Comparison of ENCODE assay signal across 18 cellular contexts in genomic region chr12:26205298-26205697, GRCh38. TPM values are rescaled to one million over a fixed set of nuclear protein-coding genes. Genes with fewer than 3 reads are reported as not detected.
"Had no signal": no experiment of that assay in that cellular context is flagged by ENCODE, and none has a peak within 500 bp of the region (broad histone marks: within the 10 kb centered on the region; RNA-seq: fewer than 3 reads in every experiment).

No MANE protein-coding gene starts in this region.

- H3K9me3 ChIP-seq: ovary, right lobe of liver, thyroid gland had no signal

- H3K9me3 Mint-ChIP-seq: activated CD4-positive, alpha-beta T cell treated with anti-CD3 and anti-CD28 coated beads, Interleukin-2, amount 10 ng/mL, durations not matched to agents 24 days and 14 days; activated CD8-positive, alpha-beta T cell treated with anti-CD3 and anti-CD28 coated beads for 36 hours; activated naive CD4-positive, alpha-beta T cell treated with anti-CD3 and anti-CD28 coated beads for 36 hours; activated T-cell treated with anti-CD3 and anti-CD28 coated beads, Interleukin-2, amount 50 U/mL, for 24 hours; activated T-helper 2 cell treated with anti-CD3 and anti-CD28 coated beads, Interferon-gamma antibody, Interleukin-2, Interleukin-4, amounts not matched to agents 10 μg/mL and 5 μg/mL and 100 μg/mL, durations not matched to agents 14 hours and 24 hours and 36 hours; neural crest cell had no signal

- ATAC-seq: activated CD8-positive, alpha-beta T cell treated with anti-CD3 and anti-CD28 coated beads for 36 hours; left lobe of liver; right lobe of liver had no signal

- H3K4me3 Mint-ChIP-seq: activated CD4-positive, alpha-beta T cell treated with anti-CD3 and anti-CD28 coated beads, Interleukin-2, amount 10 ng/mL, durations not matched to agents 24 days and 14 days; activated CD8-positive, alpha-beta T cell treated with anti-CD3 and anti-CD28 coated beads for 36 hours; activated naive CD4-positive, alpha-beta T cell treated with anti-CD3 and anti-CD28 coated beads for 36 hours; activated T-cell treated with anti-CD3 and anti-CD28 coated beads, Interleukin-2, amount 50 U/mL, for 24 hours had no signal

- H3K4me1 ChIP-seq: right lobe of liver had no signal

- H3K27me3 ChIP-seq: ovary, right lobe of liver, thyroid gland had no signal

- H3K36me3 ChIP-seq: cardiac muscle cell, ovary, right lobe of liver, thyroid gland had no signal

- DNase-seq: activated CD4-positive, alpha-beta T cell treated with anti-CD3 and anti-CD28 coated beads, Interleukin-2, amount 10 ng/mL, durations not matched to agents 24 days and 14 days; activated CD8-positive, alpha-beta T cell treated with anti-CD3 and anti-CD28 coated beads for 36 hours; activated naive CD4-positive, alpha-beta T cell treated with anti-CD3 and anti-CD28 coated beads for 36 hours; activated T-cell treated with anti-CD3 and anti-CD28 coated beads, Interleukin-2, amount 50 U/mL, for 24 hours; erythroblast; islet precursor cell; right lobe of liver; stimulated activated CD4-positive, alpha-beta T cell treated with anti-CD3 and anti-CD28 coated beads, Interleukin-4, amount 100 ng/mL, for 1 hour; T1000 had no signal

- H3K27ac ChIP-seq: cardiac muscle cell, ovary, right lobe of liver, thyroid gland had no signal

- H3K27ac Mint-ChIP-seq: activated CD4-positive, alpha-beta T cell treated with anti-CD3 and anti-CD28 coated beads, Interleukin-2, amount 10 ng/mL, durations not matched to agents 24 days and 14 days; activated CD8-positive, alpha-beta T cell treated with anti-CD3 and anti-CD28 coated beads for 36 hours; activated naive CD4-positive, alpha-beta T cell treated with anti-CD3 and anti-CD28 coated beads for 36 hours; activated T-cell treated with anti-CD3 and anti-CD28 coated beads, Interleukin-2, amount 50 U/mL, for 24 hours; activated T-helper 2 cell treated with anti-CD3 and anti-CD28 coated beads, Interferon-gamma antibody, Interleukin-2, Interleukin-4, amounts not matched to agents 10 μg/mL and 5 μg/mL and 100 μg/mL, durations not matched to agents 14 hours and 24 hours and 36 hours had no signal

- H3K4me1 Mint-ChIP-seq: activated CD4-positive, alpha-beta T cell treated with anti-CD3 and anti-CD28 coated beads, Interleukin-2, amount 10 ng/mL, durations not matched to agents 24 days and 14 days had no signal

- H3K4me2 ChIP-seq: smooth muscle cell had no signal

- H3K4me3 ChIP-seq: cardiac muscle cell, lung, ovary, right lobe of liver, smooth muscle cell had no signal

RNA-seq across cellular contexts. Expression of gene SSPN, which starts 9.9 kb away (rescaled TPM):
- total RNA-seq: activated CD4-positive, alpha-beta T cell treated with anti-CD3 and anti-CD28 coated beads, Interleukin-2, amount 10 ng/mL, durations not matched to agents 24 days and 14 days; activated CD8-positive, alpha-beta T cell treated with anti-CD3 and anti-CD28 coated beads for 36 hours; activated naive CD4-positive, alpha-beta T cell treated with anti-CD3 and anti-CD28 coated beads for 36 hours; activated T-helper 2 cell treated with anti-CD3 and anti-CD28 coated beads, Interferon-gamma antibody, Interleukin-2, Interleukin-4, amounts not matched to agents 10 μg/mL and 5 μg/mL and 100 μg/mL, durations not matched to agents 14 hours and 24 hours and 36 hours; T-helper 1 cell treated with Interleukin-12 subunit alpha and Interleukin-12 subunit beta and Interleukin-4 antibody, amounts not matched to agents 30 ng/mL and 1 ng/mL, for 36 hours had no signal
